8 cellular contexts compared by ENCODE assay signal in genomic region chr3:53160660-53161344, GRCh38. TPM values are rescaled to one million over a fixed set of nuclear protein-coding genes. Genes with fewer than 3 reads are reported as not detected.
A peak's percentile ranks its signal among the peaks of the same experiment; 100 is the strongest.
DNase-seq lines count a peak whose midpoint lies in the region; ATAC-seq and TF ChIP-seq lines count a peak whose summit lies in the region.

TSS of gene PRKCD (plus strand) at chr3:53161209. CDS start at chr3:53178423, 17,214 bp downstream.

- H3K4me3 ChIP-seq in AG04449 (ENCODE audit: low read depth, low read length), result peak within 1 kb of the TSS; percentile 78

- POLR2A ChIA-PET in AG04449 (lab: Yijun Ruan, JAX), result no interaction called here
- POLR2A ChIA-PET in activated CD8-positive, alpha-beta T cell treated with anti-CD3 and anti-CD28 coated beads, Interleukin-2, amount 10 ng/mL, durations not matched to agents 7 days and 5 days (lab: Charles Lee), result interaction anchor here (0.6 to 1.4 kb wide), 3 partner anchors 28 to 187 kb away, joined by 3 to 4 read pairs (median 4); partner anchors contain the start of genes DCP1A and TKT

- CTCF ChIA-PET in AG04449 (lab: Yijun Ruan, JAX), result interaction anchor here (0.6 to 1.9 kb wide), 10 partner anchors 10 to 73 kb away, joined by 3 to 14 read pairs (median 4); no protein-coding TSS in a partner anchor
- CTCF ChIA-PET in activated CD8-positive, alpha-beta T cell treated with anti-CD3 and anti-CD28 coated beads, Interleukin-2, amount 10 ng/mL, durations not matched to agents 7 days and 5 days (lab: Charles Lee), result interaction anchor here (0.6 to 1.7 kb wide), 13 partner anchors 10 to 60 kb away, joined by 3 to 13 read pairs (median 3); no protein-coding TSS in a partner anchor

- peak; percentile 62 for TF ChIP-seq CTCF in AG04449 (IDR thresholded peaks at IDR 0.05; ENCODE audit: insufficient read depth, low read length, missing control alignments)

- ATAC-seq in GM18511 (IDR thresholded peaks at IDR 0.05; ENCODE audit: unreplicated experiment) (peak; percentile 51), HG03045 (IDR thresholded peaks at IDR 0.05; ENCODE audit: unreplicated experiment) (peak; percentile 49), memory B cell (ENCODE audit: low read depth) (peak; percentile 62)
- ATAC-seq in activated CD8-positive, alpha-beta T cell treated with anti-CD3 and anti-CD28 coated beads, Interleukin-2, amount 10 ng/mL, durations not matched to agents 7 days and 5 days, result peak; percentile 86

- peak within 1 kb of the TSS; percentile 73 for H3K4me3 Mint-ChIP-seq in activated CD8-positive, alpha-beta T cell treated with anti-CD3 and anti-CD28 coated beads, Interleukin-2, amount 10 ng/mL, durations not matched to agents 7 days and 5 days
- H3K4me3 Mint-ChIP-seq in memory B cell, result peak within 1 kb of the TSS; percentile 99

- H3K9me3 Mint-ChIP-seq in activated CD8-positive, alpha-beta T cell treated with anti-CD3 and anti-CD28 coated beads, Interleukin-2, amount 10 ng/mL, durations not matched to agents 7 days and 5 days (ENCODE audit: insufficient read depth), result no peaks in the 10 kb centered on the region
- H3K9me3 Mint-ChIP-seq in memory B cell, result no peaks in the 10 kb centered on the region

- H3K36me3 Mint-ChIP-seq in activated CD8-positive, alpha-beta T cell treated with anti-CD3 and anti-CD28 coated beads, Interleukin-2, amount 10 ng/mL, durations not matched to agents 7 days and 5 days (ENCODE audit: low read depth), result no peaks in the 10 kb centered on the region
- no peaks in the 10 kb centered on the region for H3K36me3 Mint-ChIP-seq in memory B cell

- DNase-seq in AG04449 (ENCODE audit: low read depth, low spot score) (peak; percentile 16), NCI-H510A (lab: John Stamatoyannopoulos, UW) (peak; percentile 77), memory B cell (ENCODE audit: low spot score in 2 of 2) (peak; percentile 72 to 82)
- peak; percentile 83 for DNase-seq in activated CD8-positive, alpha-beta T cell treated with anti-CD3 and anti-CD28 coated beads, Interleukin-2, amount 10 ng/mL, durations not matched to agents 7 days and 5 days
- DNase-seq in effector CD8-positive, alpha-beta T cell (lab: John Stamatoyannopoulos, UW), result peak; percentile 75
- DNase-seq in stimulated activated CD8-positive, alpha-beta memory T cell treated with anti-CD3 and anti-CD28 coated beads, Interleukin-12 subunit alpha, Interleukin-12 subunit beta, amount 100 ng/mL, for 1 hour (ENCODE audit: low read depth), result peak; percentile 61

- H3K27ac Mint-ChIP-seq in activated CD8-positive, alpha-beta T cell treated with anti-CD3 and anti-CD28 coated beads, Interleukin-2, amount 10 ng/mL, durations not matched to agents 7 days and 5 days, result peak within 1 kb of the TSS; percentile 82
- H3K27ac Mint-ChIP-seq in memory B cell, result peak within 1 kb of the TSS; percentile 97

- H3K4me1 Mint-ChIP-seq in activated CD8-positive, alpha-beta T cell treated with anti-CD3 and anti-CD28 coated beads, Interleukin-2, amount 10 ng/mL, durations not matched to agents 7 days and 5 days (ENCODE audit: low read depth), result peaks cover 22% of the 10 kb centered on the region
- H3K4me1 Mint-ChIP-seq in memory B cell, result peaks cover 30% of the 10 kb centered on the region

- H3K27me3 Mint-ChIP-seq in activated CD8-positive, alpha-beta T cell treated with anti-CD3 and anti-CD28 coated beads, Interleukin-2, amount 10 ng/mL, durations not matched to agents 7 days and 5 days (ENCODE audit: low read depth), result peaks cover 33% of the 10 kb centered on the region
- no peaks in the 10 kb centered on the region for H3K27me3 Mint-ChIP-seq in memory B cell

RNA-seq across cellular contexts. Expression of gene PRKCD, which starts in this region (rescaled TPM):
- total RNA-seq in activated CD8-positive, alpha-beta T cell treated with anti-CD3 and anti-CD28 coated beads, Interleukin-2, amount 10 ng/mL, durations not matched to agents 7 days and 5 days, result 10 to 100 TPM; 19.5 to 20.5 TPM

Comparison
In these comparisons a context has a peak if more than half of its experiments do, and no peak if none do; other contexts are left out.
1. Peak in every context shown above with its lines: DNase-seq, ATAC-seq and H3K4me3 ChIP-seq.
2. DNase-seq: peak in every context shown above with its lines; median percentile 83 in activated CD8-positive, alpha-beta T cell treated with anti-CD3 and anti-CD28 coated beads, Interleukin-2, amount 10 ng/mL, durations not matched to agents 7 days and 5 days; 77 in NCI-H510A; 77 in memory B cell; 75 in effector CD8-positive, alpha-beta T cell; 61 in stimulated activated CD8-positive, alpha-beta memory T cell treated with anti-CD3 and anti-CD28 coated beads, Interleukin-12 subunit alpha, Interleukin-12 subunit beta, amount 100 ng/mL, for 1 hour; 16 in AG04449.